In the genomic region with DNA sequence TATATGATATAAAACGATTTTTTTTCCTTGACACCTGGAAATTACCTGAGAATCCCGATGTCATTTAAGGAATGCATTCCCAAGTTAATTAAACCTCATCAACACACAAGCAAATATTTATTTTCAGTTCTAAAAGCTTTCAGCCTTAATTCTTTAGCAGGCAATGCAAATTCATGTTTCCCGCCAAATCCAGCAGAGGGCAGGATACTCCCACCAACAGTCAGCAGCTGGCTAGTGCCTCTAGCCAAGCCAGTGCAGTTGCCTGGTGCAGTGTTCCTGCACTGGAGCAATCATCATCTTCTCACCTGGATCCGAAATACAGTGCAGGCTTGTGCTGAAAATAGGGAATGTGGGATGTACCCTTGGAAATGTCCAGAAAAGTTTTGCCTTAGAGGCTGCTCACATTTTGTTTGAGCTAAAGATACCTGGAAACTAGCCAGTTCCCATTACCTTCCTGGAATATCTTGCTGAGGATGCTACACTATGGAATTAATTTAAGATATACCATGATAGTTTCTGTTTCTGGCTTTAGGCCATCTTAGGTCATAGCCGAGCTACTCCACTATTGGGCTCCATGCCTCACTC, we compare ENCODE assay signal across 8 cellular contexts. TPM values are rescaled to one million over a fixed set of nuclear protein-coding genes. Genes with fewer than 3 reads are reported as not detected.
DNase-seq lines count a peak whose midpoint lies in the region; ATAC-seq and TF ChIP-seq lines count a peak whose summit lies in the region.

No MANE protein-coding gene starts in this region.

- H3K27me3 ChIP-seq in colonic mucosa (no peaks in the 10 kb centered on the region), right lobe of liver (no peaks in the 10 kb centered on the region)

- H3K27ac ChIP-seq in C4-2B (no peak overlapping the region), colonic mucosa (no peak overlapping the region), right lobe of liver (no peak overlapping the region)

- 11% methylated on average over 5 of the region's 5 CpGs for WGBS in right lobe of liver (ENCODE audit: insufficient coverage, low coverage, low lambda C conversion rate, missing lambda C conversion rate)

- intact Hi-C loops in colonic mucosa (cut with DNase I) (loop anchor here (5.0 to 10.0 kb wide), 5 partner anchors 133 to 520 kb away; a partner anchor contains a TSS), right lobe of liver (cut with DNase I) (no loop called here)

- DNase-seq in NCI-H226 (peak; percentile 52), colonic mucosa (peak; percentile 77), right lobe of liver (peak; percentile 50 to 76 (median 73))
- peak; percentile 81 for DNase-seq in activated CD4-positive, alpha-beta T cell treated with anti-CD3 and anti-CD28 coated beads for 48 hours
- peak; percentile 36 for DNase-seq in stimulated activated CD8-positive, alpha-beta memory T cell treated with anti-CD3 and anti-CD28 coated beads, Interleukin-12 subunit alpha, Interleukin-12 subunit beta, amount 100 ng/mL, for 4 hours (ENCODE audit: low read depth)

- peak; percentile 85 for TF ChIP-seq CTCF in C4-2B (conservative IDR thresholded peaks at IDR 0.05)
- peak; percentile 64 for TF ChIP-seq CTCF in colonic mucosa (IDR thresholded peaks at IDR 0.05)
- TF ChIP-seq CTCF in right lobe of liver (IDR thresholded peaks at IDR 0.05) = peak; percentile 68 to 78 (median 74)

- H3K36me3 ChIP-seq in colonic mucosa = no peaks in the 10 kb centered on the region
- no peaks in the 10 kb centered on the region for H3K36me3 ChIP-seq in right lobe of liver

- TF ChIP-seq POLR2A in right lobe of liver (IDR thresholded peaks at IDR 0.05) = no peak

- H3K9me3 ChIP-seq in colonic mucosa = no peaks in the 10 kb centered on the region
- no peaks in the 10 kb centered on the region for H3K9me3 ChIP-seq in right lobe of liver

- no peak overlapping the region for H3K9ac ChIP-seq in colonic mucosa (ENCODE audit: low read depth in 2 of 2, low read length in 2 of 2)

- no peaks in the 10 kb centered on the region for H3K4me1 ChIP-seq in colonic mucosa
- peaks cover 0 to 18% (median 5%) of the 10 kb centered on the region in 4 donors for H3K4me1 ChIP-seq in right lobe of liver

- H3K4me3 ChIP-seq in colonic mucosa (no peak overlapping the region), right lobe of liver (no peak overlapping the region)

- ATAC-seq in GM19023 (IDR thresholded peaks at IDR 0.05; ENCODE audit: unreplicated experiment) = peak; percentile 96
- ATAC-seq in HG03103 (IDR thresholded peaks at IDR 0.05; ENCODE audit: low read depth, unreplicated experiment) = peak; percentile 97
- ATAC-seq in right lobe of liver = peak; percentile 74 to 84 (median 79)

RNA-seq across cellular contexts. Expression of a gene that starts 48.4 kb away (rescaled TPM):
- total RNA-seq in colonic mucosa (1 to 10 TPM; 5.9 to 8.0 TPM), right lobe of liver (1 to 10 TPM; 1.1 to 6.0 (median 2.9) TPM)
